Comparison of ENCODE assay signal across 13 cellular contexts in genomic region chr2:47061989-47062678, GRCh38.
DNase-seq lines count a peak whose midpoint lies in the region; ATAC-seq and TF ChIP-seq lines count a peak whose summit lies in the region.
"Had no signal": no experiment of that assay in that cellular context is flagged by ENCODE, and none has a peak within 500 bp of the region (broad histone marks: within the 10 kb centered on the region; RNA-seq: fewer than 3 reads in every experiment).

No MANE protein-coding gene starts in this region.

- no peaks in the 10 kb centered on the region for H3K9me3 Mint-ChIP-seq in HFFc6
- H3K9me3 Mint-ChIP-seq: CD8-positive, alpha-beta memory T cell; WTC11 had no signal

- H3K79me2 ChIP-seq in fibroblast of lung (ENCODE audit: control insufficient read depth, insufficient read depth, low read length) = no peaks in the 10 kb centered on the region

- H2AFZ ChIP-seq in fibroblast of lung (ENCODE audit: low read length) = no peak overlapping the region

- TF ChIP-seq CTCF in HFFc6 (IDR thresholded peaks at IDR 0.05) (no peak), fibroblast of lung (conservative IDR thresholded peaks at IDR 0.05 in 1 of 2, IDR thresholded peaks at IDR 0.05 in 1 of 2; ENCODE audit: low read depth in 1 of 2, low read length in 2 of 2) (no peak)

- peaks cover 54% of the 10 kb centered on the region for H3K4me1 ChIP-seq in fibroblast of lung (ENCODE audit: control insufficient read depth, extremely low read depth, insufficient read depth, low read length)
- peaks cover 71% of the 10 kb centered on the region for H3K4me1 ChIP-seq in stomach smooth muscle (ENCODE audit: control insufficient read depth, insufficient read depth, low read length)

- H3K4me3 Mint-ChIP-seq in HFFc6 = no peak overlapping the region
- H3K4me3 Mint-ChIP-seq: CD8-positive, alpha-beta memory T cell; WTC11 had no signal

- ATAC-seq in SK-N-SH treated with all-trans-retinoic acid at 6 μM for 48 hours = peak; percentile 0; the same call in 1 of the 3 replicates
- ATAC-seq in GM18861 (IDR thresholded peaks at IDR 0.05; ENCODE audit: unreplicated experiment) = no peak
- ATAC-seq: WTC11 had no signal

- no peaks in the 10 kb centered on the region for H4K20me1 ChIP-seq in fibroblast of lung (ENCODE audit: control insufficient read depth, extremely low read depth, insufficient read depth, low read length)

- H3K27me3 ChIP-seq in fibroblast of lung (ENCODE audit: control insufficient read depth, insufficient read depth, low read length) (no peaks in the 10 kb centered on the region), stomach smooth muscle (ENCODE audit: control insufficient read depth in 1 of 2, insufficient read depth in 2 of 2, low read length in 2 of 2) (no peaks in the 10 kb centered on the region)

- DNase-seq in HFFc6 (no peak), fibroblast of lung (ENCODE audit: low read depth in 2 of 2) (no peak), hepatic stellate cell (ENCODE audit: low spot score) (no peak)
- DNase-seq in activated naive CD4-positive, alpha-beta T cell treated with anti-CD3 and anti-CD28 coated beads, Interleukin-2, amount 50 U/mL, for 16 hours = no peak
- DNase-seq: activated CD8-positive, alpha-beta memory T cell treated with anti-CD3 and anti-CD28 coated beads, Interleukin-2, amount 50 U/mL, for 48 hours; CD8-positive, alpha-beta memory T cell; effector CD4-positive, alpha-beta T cell; stimulated activated CD4-positive, alpha-beta T cell treated with anti-CD3 and anti-CD28 coated beads, Interleukin-4, amount 100 ng/mL, for 1 hour; stimulated activated naive CD4-positive, alpha-beta T cell treated with Interleukin-2 at 50 U/mL for 16 hours had no signal

- peaks cover 84% of the 10 kb centered on the region for H3K4me1 Mint-ChIP-seq in HFFc6 (ENCODE audit: low read depth)

- no peaks in the 10 kb centered on the region; the same call in 1 of the 2 replicates for H3K27me3 Mint-ChIP-seq in HFFc6 (ENCODE audit: insufficient read depth)

- H3K36me3 ChIP-seq in fibroblast of lung (ENCODE audit: control insufficient read depth, insufficient read depth, low read length) (peaks cover 3% of the 10 kb centered on the region), stomach smooth muscle (ENCODE audit: control insufficient read depth in 2 of 2, insufficient read depth in 2 of 2, low read length in 2 of 2) (peaks cover 0 to 29% of the 10 kb centered on the region in 2 donors)

- H3K4me3 ChIP-seq in fibroblast of lung (replicated peaks in 1 of 4; ENCODE audit: control extremely low read depth in 1 of 4, insufficient read depth in 1 of 4, low read depth in 3 of 4, low read length in 4 of 4) = no peak overlapping the region
- H3K4me3 ChIP-seq in stomach smooth muscle (ENCODE audit: low read length in 2 of 2) = no peak overlapping the region

- H3K27ac ChIP-seq in fibroblast of lung (ENCODE audit: insufficient read depth, low read length) = peak overlapping the region; percentile 33
- peak overlapping the region; percentile 6 for H3K27ac ChIP-seq in stomach smooth muscle (ENCODE audit: low read length)

- H3K9me3 ChIP-seq in fibroblast of lung (ENCODE audit: control insufficient read depth, insufficient read depth, low read depth, low read length) (no peaks in the 10 kb centered on the region), stomach smooth muscle (ENCODE audit: control insufficient read depth in 2 of 2, low read length in 2 of 2) (no peaks in the 10 kb centered on the region)

- H3K36me3 Mint-ChIP-seq in HFFc6 (ENCODE audit: low read depth) = peaks cover 30% of the 10 kb centered on the region
- H3K36me3 Mint-ChIP-seq: WTC11 had no signal

- H3K9ac ChIP-seq in fibroblast of lung (ENCODE audit: insufficient read depth, low read length) = no peak overlapping the region
- no peak overlapping the region for H3K9ac ChIP-seq in stomach smooth muscle (ENCODE audit: low read length in 2 of 2)

- no peak overlapping the region for H3K4me2 ChIP-seq in fibroblast of lung (ENCODE audit: extremely low read depth, insufficient read depth, low read length)

- peak overlapping the region; percentile 99 for H3K27ac Mint-ChIP-seq in HFFc6
- H3K27ac Mint-ChIP-seq: WTC11 had no signal

TF ChIP-seq in SK-N-SH treated with all-trans-retinoic acid at 6 μM for 48 hours, 23 proteins besides CTCF, POLR2A, EP300 and RAD21:
- peak; percentile 47; the same call in 1 of the 2 replicates for TF ChIP-seq TSHZ2 (CRISPR knock-in tag; IDR thresholded peaks at IDR 0.05)
- TF ChIP-seq ZNF565 (CRISPR knock-in tag; conservative IDR thresholded peaks at IDR 0.05; ENCODE audit: low read depth) = 0 out of 2 replicates have a peak, but pooled peaks have one; percentile 47
- 0 out of 2 replicates have a peak, but pooled peaks have one; percentile 52 for TF ChIP-seq ZFP3 (CRISPR knock-in tag; IDR thresholded peaks at IDR 0.05)
- peak; percentile 90 for TF ChIP-seq ZNF70 (CRISPR knock-in tag; IDR thresholded peaks at IDR 0.05)
- TF ChIP-seq GLIS3 (CRISPR knock-in tag; IDR thresholded peaks at IDR 0.05) = peak; percentile 84; the same call in 1 of the 2 replicates
- no peak for TF ChIP-seq SNAI2 (CRISPR knock-in tag; IDR thresholded peaks at IDR 0.05)
- peak; percentile 69; the same call in 1 of the 2 replicates for TF ChIP-seq TCF4 (CRISPR knock-in tag; IDR thresholded peaks at IDR 0.05; ENCODE audit: borderline replicate concordance)
- TF ChIP-seq ISL1 (CRISPR knock-in tag; IDR thresholded peaks at IDR 0.05) = 0 out of 2 replicates have a peak, but pooled peaks have one; percentile 29
- peak; percentile 15; the same call in 1 of the 2 replicates for TF ChIP-seq ARNTL (CRISPR knock-in tag; IDR thresholded peaks at IDR 0.05; ENCODE audit: borderline replicate concordance, low read depth)
- peak; percentile 68; the same call in 1 of the 2 replicates for TF ChIP-seq PPARA (CRISPR knock-in tag; IDR thresholded peaks at IDR 0.05; ENCODE audit: borderline replicate concordance)
- no peak for TF ChIP-seq OSR1 (CRISPR knock-in tag; IDR thresholded peaks at IDR 0.05)
